Comparison of ENCODE assay signal across 8 cellular contexts in the genomic region with DNA sequence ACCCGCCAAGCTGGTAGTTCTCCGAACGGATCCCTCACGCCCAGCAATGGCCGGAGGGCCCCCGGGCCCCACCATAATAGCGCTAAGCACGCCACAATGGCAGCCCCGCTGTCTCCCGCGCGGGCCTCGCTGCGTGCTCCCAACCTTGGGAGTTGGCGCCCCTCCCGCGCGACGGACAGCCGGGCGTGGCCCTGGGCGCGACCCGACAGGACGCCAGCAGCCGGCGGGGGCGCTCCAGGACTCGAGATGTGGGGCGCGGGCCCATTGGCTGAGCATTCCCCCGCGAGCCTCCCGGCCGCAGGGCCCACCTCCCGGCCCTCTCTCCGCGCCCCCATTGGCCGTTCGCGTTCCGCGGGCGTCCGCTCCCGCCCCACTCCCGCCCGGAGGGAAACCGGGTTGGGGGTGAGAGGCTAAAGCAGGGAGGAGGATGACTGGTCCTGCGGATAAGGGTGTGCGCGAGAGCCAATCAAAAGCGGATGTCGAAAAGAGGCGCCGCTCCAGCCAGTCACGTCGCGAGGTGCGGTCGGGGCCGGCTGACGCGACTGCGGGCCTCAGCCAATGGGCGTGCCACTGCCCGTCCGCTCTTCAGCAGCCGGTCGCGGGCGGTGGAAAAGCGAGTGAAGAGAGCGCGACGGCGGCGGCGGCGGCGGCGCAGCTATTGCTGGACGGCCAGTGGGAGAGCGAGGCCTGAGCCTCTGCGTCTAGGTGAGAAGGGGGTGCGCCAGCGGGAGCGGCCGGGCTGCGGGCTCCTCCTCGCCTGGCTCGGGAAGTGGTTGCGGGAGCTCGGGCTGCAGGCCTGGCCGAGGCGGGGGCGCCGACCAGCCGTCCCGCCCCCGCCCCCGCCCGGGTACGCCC. TPM values are rescaled to one million over a fixed set of nuclear protein-coding genes. Genes with fewer than 3 reads are reported as not detected.
A peak's percentile ranks its signal among the peaks of the same experiment; 100 is the strongest.
DNase-seq lines count a peak whose midpoint lies in the region; ATAC-seq and TF ChIP-seq lines count a peak whose summit lies in the region.

Gene FAR1 (plus strand): TSS at position 567 of the 855 bp plus-strand sequence. CDS start 26,098 bp downstream, outside the sequence.

- peaks cover 9% of the 10 kb centered on the region for H3K27me3 Mint-ChIP-seq in T-helper 2 cell treated with Interferon-gamma antibody and Interleukin-4, amounts not matched to agents 5 μg/mL and 100 μg/mL, for 36 hours (ENCODE audit: low read depth)

- H3K4me1 ChIP-seq in ascending aorta, result peaks cover 0 to 3% of the 10 kb centered on the region in 2 donors
- peaks cover 0 to 30% of the 10 kb centered on the region in 2 donors for H3K4me1 ChIP-seq in right atrium auricular region
- H3K4me1 ChIP-seq in vagina, result peaks cover 33% of the 10 kb centered on the region

- H3K36me3 ChIP-seq in ascending aorta, result no peaks in the 10 kb centered on the region
- H3K36me3 ChIP-seq in right atrium auricular region, result no peaks in the 10 kb centered on the region
- H3K36me3 ChIP-seq in vagina, result no peaks in the 10 kb centered on the region

- ATAC-seq in GM18502 (IDR thresholded peaks at IDR 0.05; ENCODE audit: poor library complexity, unreplicated experiment) (peak; percentile 88), HG02943 (IDR thresholded peaks at IDR 0.05; ENCODE audit: low read depth, unreplicated experiment) (peak; percentile 94)

- TF ChIP-seq CTCF in ascending aorta (IDR thresholded peaks at IDR 0.05) (peak; percentile 61 to 64 (median 62)), right atrium auricular region (IDR thresholded peaks at IDR 0.05) (peak; percentile 56 to 77), vagina (IDR thresholded peaks at IDR 0.05) (peak in 1 of 3 experiments; percentile 43)

- H3K9me3 ChIP-seq in ascending aorta (no peaks in the 10 kb centered on the region), right atrium auricular region (no peaks in the 10 kb centered on the region), vagina (no peaks in the 10 kb centered on the region)

- H3K27ac Mint-ChIP-seq in T-helper 2 cell treated with Interferon-gamma antibody and Interleukin-4, amounts not matched to agents 5 μg/mL and 100 μg/mL, for 36 hours, result peak within 1 kb of the TSS; percentile 99

- intact Hi-C loops in ascending aorta (cut with DNase I), result loop anchor here (1.0 to 10.0 kb wide), 3 partner anchors 206 to 1226 kb away; partner anchors contain the start of genes BMAL1, BTBD10 and CYP2R1
- intact Hi-C loops in vagina (cut with DNase I), result no loop called here

- H3K9me3 Mint-ChIP-seq in T-helper 2 cell treated with Interferon-gamma antibody and Interleukin-4, amounts not matched to agents 5 μg/mL and 100 μg/mL, for 36 hours, result no peaks in the 10 kb centered on the region

- peaks cover 36% of the 10 kb centered on the region for H3K4me1 Mint-ChIP-seq in T-helper 2 cell treated with Interferon-gamma antibody and Interleukin-4, amounts not matched to agents 5 μg/mL and 100 μg/mL, for 36 hours (ENCODE audit: low read depth)

- peaks cover 13% of the 10 kb centered on the region for H3K36me3 Mint-ChIP-seq in T-helper 2 cell treated with Interferon-gamma antibody and Interleukin-4, amounts not matched to agents 5 μg/mL and 100 μg/mL, for 36 hours (ENCODE audit: low read depth)

- H3K4me3 ChIP-seq in ascending aorta (peak within 1 kb of the TSS; percentile 92 to 95), right atrium auricular region (peak within 1 kb of the TSS; percentile 87 to 98), vagina (peak within 1 kb of the TSS; percentile 86 to 93)

- H3K27ac ChIP-seq in ascending aorta (peak within 1 kb of the TSS; percentile 79 to 84), right atrium auricular region (peak within 1 kb of the TSS; percentile 87 to 95), vagina (peak within 1 kb of the TSS; percentile 84)

- DNase-seq in NCI-H187 treated with DMSO at 0.1 percent for 48 hours (lab: John Stamatoyannopoulos, UW) (peak; percentile 96), ascending aorta (ENCODE audit: low spot score in 2 of 2) (peak; percentile 96 to 99), right atrium auricular region (ENCODE audit: low spot score) (peak; percentile 98), putamen (ENCODE audit: low spot score) (peak; percentile 99), vagina (ENCODE audit: extremely low spot score in 2 of 2) (peak; percentile 98 to 100)
- DNase-seq in T-helper 2 cell treated with Interferon-gamma antibody and Interleukin-4, amounts not matched to agents 5 μg/mL and 100 μg/mL, for 36 hours (ENCODE audit: low spot score), result peak; percentile 97

- H3K4me3 Mint-ChIP-seq in T-helper 2 cell treated with Interferon-gamma antibody and Interleukin-4, amounts not matched to agents 5 μg/mL and 100 μg/mL, for 36 hours, result peak within 1 kb of the TSS; percentile 98

- H3K27me3 ChIP-seq in ascending aorta, result no peaks in the 10 kb centered on the region
- H3K27me3 ChIP-seq in right atrium auricular region, result no peaks in the 10 kb centered on the region
- H3K27me3 ChIP-seq in vagina, result no peaks in the 10 kb centered on the region

- TF ChIP-seq POLR2A in vagina (IDR thresholded peaks at IDR 0.05), result peak in 1 of 2 donors; percentile 81

RNA-seq across cellular contexts. Expression of gene FAR1, which starts in this region (rescaled TPM):
- total RNA-seq in ascending aorta, result 66.0 TPM
- total RNA-seq in right atrium auricular region, result 10 to 100 TPM; 16.7 to 22.7 TPM
- 77.6 TPM for total RNA-seq in vagina

Comparison
In these comparisons a context has a peak if more than half of its experiments do, and no peak if none do; other contexts are left out.
1. Peak in every context shown above with its lines: DNase-seq, ATAC-seq, H3K4me3 ChIP-seq and H3K27ac ChIP-seq.